Comparison of ENCODE assay signal across 1 cellular context in the genomic region with DNA sequence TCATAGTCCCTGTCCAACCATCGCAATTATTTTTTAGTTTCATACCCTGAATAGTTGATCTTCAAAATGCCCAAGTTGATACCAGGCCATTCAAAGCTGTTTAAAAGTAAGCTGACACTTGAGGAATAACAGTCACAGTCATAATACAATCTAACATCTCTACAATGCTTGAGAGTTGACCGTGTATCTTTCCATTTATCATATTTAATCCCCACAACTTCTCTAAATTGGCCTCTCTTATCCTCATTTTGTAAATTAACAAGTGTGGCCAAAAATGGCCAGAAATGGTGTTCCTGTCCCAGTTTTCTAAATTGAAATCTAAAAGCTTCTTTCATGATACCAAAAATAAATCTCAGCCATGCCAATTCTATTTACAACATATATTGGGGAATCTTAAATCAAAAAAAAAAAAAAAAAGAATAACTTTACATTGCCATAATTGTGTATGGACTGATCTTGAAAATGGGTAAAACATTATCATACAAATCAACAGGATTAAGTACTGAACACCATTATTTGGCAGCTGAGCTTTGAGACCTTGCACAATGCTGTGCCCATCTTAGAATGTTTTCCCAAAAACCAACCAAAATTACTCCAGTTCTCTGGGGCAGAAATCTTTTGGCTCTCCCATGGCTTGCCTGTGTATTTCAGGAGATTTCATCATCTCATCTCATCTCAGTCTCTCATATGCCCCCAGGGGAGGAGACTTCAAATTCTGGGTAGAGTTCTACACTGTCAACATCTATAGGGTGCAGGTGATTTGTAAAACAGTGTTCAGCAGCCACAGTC.
TF ChIP-seq lines count a peak whose summit lies in the region.

No MANE protein-coding gene starts in this region.

TF ChIP-seq in K562, 482 proteins besides CTCF, POLR2A, EP300 and RAD21 (continued from another document and continues in another):
- TF ChIP-seq E2F4 (CRISPR knock-in tag; IDR thresholded peaks at IDR 0.05; ENCODE audit: low read depth) (no peak), MTA1 (IDR thresholded peaks at IDR 0.05; ENCODE audit: borderline replicate concordance) (0 out of 2 replicates have a peak, but pooled peaks have one; percentile 8), MBD1 (CRISPR knock-in tag; IDR thresholded peaks at IDR 0.05) (0 out of 2 replicates have a peak, but pooled peaks have one; percentile 11), JUN (IDR thresholded peaks at IDR 0.05; ENCODE audit: borderline replicate concordance, low read depth, low read length) (peak; percentile 65; the same call in 1 of the 2 replicates), JUN (CRISPR knock-in tag; IDR thresholded peaks at IDR 0.05; ENCODE audit: borderline replicate concordance) (no peak), SMAD4 (CRISPR knock-in tag; conservative IDR thresholded peaks at IDR 0.05) (peak; percentile 90), RHOXF2B (CRISPR knock-in tag; conservative IDR thresholded peaks at IDR 0.05) (no peak), HDAC8 (tag; IDR thresholded peaks at IDR 0.05) (peak; percentile 66), DACH1 (IDR thresholded peaks at IDR 0.05; ENCODE audit: partially characterized antibody) (no peak), U2AF1 (optimal IDR thresholded peaks at IDR 0.05; ENCODE audit: low read depth, low read length) (no peak), MEF2D (tag; conservative IDR thresholded peaks at IDR 0.05; ENCODE audit: low read depth) (peak; percentile 75; the same call in 1 of the 2 replicates), NR2C1 (IDR thresholded peaks at IDR 0.05) (no peak), NR2C1 (tag; IDR thresholded peaks at IDR 0.05) (peak; percentile 63), BACH1 (tag; IDR thresholded peaks at IDR 0.05) (peak; percentile 66), ATF3 (IDR thresholded peaks at IDR 0.05) (peak; percentile 95), ATF3 (CRISPR knock-in tag; conservative IDR thresholded peaks at IDR 0.05) (no peak), ZNF644 (tag; IDR thresholded peaks at IDR 0.05; ENCODE audit: low read depth) (peak; percentile 88), TBL1XR1 (IDR thresholded peaks at IDR 0.05; ENCODE audit: low read length in 2 of 2) (0 out of 4 replicates have a peak, but pooled peaks of 1 of the 2 experiments have one; percentile 18), POLR2H (tag; IDR thresholded peaks at IDR 0.05; ENCODE audit: low read depth) (peak; percentile 76), MTA2 (IDR thresholded peaks at IDR 0.05; ENCODE audit: low read depth) (no peak), PTTG1 (tag; IDR thresholded peaks at IDR 0.05; ENCODE audit: low read depth) (peak; percentile 82), ZNF830 (CRISPR knock-in tag; IDR thresholded peaks at IDR 0.05) (no peak), OTX1 (CRISPR knock-in tag; IDR thresholded peaks at IDR 0.05) (peak; percentile 67; the same call in 1 of the 2 replicates), XRCC3 (IDR thresholded peaks at IDR 0.05) (no peak), NRF1 (conservative IDR thresholded peaks at IDR 0.05 in 1 of 2, IDR thresholded peaks at IDR 0.05 in 1 of 2) (no peak), SREBF1 (IDR thresholded peaks at IDR 0.05; ENCODE audit: borderline replicate concordance, low read depth, low read length) (no peak), CHD4 (IDR thresholded peaks at IDR 0.05; ENCODE audit: insufficient read depth, insufficient replicate concordance, low read depth, low read length, poor library complexity, severe bottlenecking) (no peak), FOSL1 (tag; conservative IDR thresholded peaks at IDR 0.05) (peak; percentile 49), ZKSCAN3 (CRISPR knock-in tag; IDR thresholded peaks at IDR 0.05) (no peak), ZNF586 (CRISPR knock-in tag; conservative IDR thresholded peaks at IDR 0.05) (0 out of 2 replicates have a peak, but pooled peaks have one; percentile 49), PHB (CRISPR knock-in tag; IDR thresholded peaks at IDR 0.05) (no peak), CXXC5 (CRISPR knock-in tag; IDR thresholded peaks at IDR 0.05) (peak; percentile 79), ZNF197 (CRISPR knock-in tag; IDR thresholded peaks at IDR 0.05; ENCODE audit: low read depth) (peak; percentile 78), JUND (IDR thresholded peaks at IDR 0.05; ENCODE audit: borderline replicate concordance, low read depth, low read length) (peak; percentile 86), JUND (tag; IDR thresholded peaks at IDR 0.05; ENCODE audit: borderline replicate concordance, low read depth, low read length) (no peak; the same call in 2 of the 3 replicates), ZNF785 (CRISPR knock-in tag; IDR thresholded peaks at IDR 0.05) (no peak), ZNF76 (CRISPR knock-in tag; IDR thresholded peaks at IDR 0.05; ENCODE audit: borderline replicate concordance) (0 out of 2 replicates have a peak, but pooled peaks have one; percentile 0), HIVEP1 (CRISPR knock-in tag; IDR thresholded peaks at IDR 0.05) (peak; percentile 28; the same call in 1 of the 2 replicates), SMC3 (conservative IDR thresholded peaks at IDR 0.05; ENCODE audit: insufficient read depth, low read depth, low read length) (no peak), DMBX1 (CRISPR knock-in tag; IDR thresholded peaks at IDR 0.05; ENCODE audit: borderline replicate concordance) (peak; percentile 92; the same call in 1 of the 2 replicates), MEIS2 (IDR thresholded peaks at IDR 0.05; ENCODE audit: partially characterized antibody) (peak; percentile 9), ZNF766 (CRISPR knock-in tag; conservative IDR thresholded peaks at IDR 0.05) (peak; percentile 92), ZNF445 (CRISPR knock-in tag; IDR thresholded peaks at IDR 0.05; ENCODE audit: low read depth) (no peak), MAFF (IDR thresholded peaks at IDR 0.05; ENCODE audit: low read length) (no peak), NFE2L1 (tag; IDR thresholded peaks at IDR 0.05; ENCODE audit: borderline replicate concordance, low read depth) (peak; percentile 2), ZNF232 (CRISPR knock-in tag; IDR thresholded peaks at IDR 0.05) (no peak), ZNF175 (CRISPR knock-in tag; IDR thresholded peaks at IDR 0.05; ENCODE audit: low read depth) (peak; percentile 96), PML (IDR thresholded peaks at IDR 0.05; ENCODE audit: low read length) (0 out of 2 replicates have a peak, but pooled peaks have one; percentile 42), ZSCAN32 (CRISPR knock-in tag; IDR thresholded peaks at IDR 0.05) (peak; percentile 98), ZNF764 (CRISPR knock-in tag; IDR thresholded peaks at IDR 0.05; ENCODE audit: low read depth) (no peak), NFRKB (IDR thresholded peaks at IDR 0.05; ENCODE audit: low read depth) (peak; percentile 9; the same call in 1 of the 2 replicates), ZNF395 (CRISPR knock-in tag; IDR thresholded peaks at IDR 0.05) (peak; percentile 81; the same call in 1 of the 2 replicates), NR2C2 (CRISPR knock-in tag; IDR thresholded peaks at IDR 0.05) (no peak), NR2C2 (tag; IDR thresholded peaks at IDR 0.05) (peak; percentile 64), ZNF589 (CRISPR knock-in tag; IDR thresholded peaks at IDR 0.05; ENCODE audit: low read depth) (peak; percentile 94), SUPT5H (IDR thresholded peaks at IDR 0.05) (no peak), PRMT5 (CRISPR knock-in tag; IDR thresholded peaks at IDR 0.05) (no peak), ZFP36 (IDR thresholded peaks at IDR 0.05; ENCODE audit: low read depth, low read length, partially characterized antibody) (peak; percentile 34), CTBP1 (IDR thresholded peaks at IDR 0.05; ENCODE audit: borderline replicate concordance) (peak; percentile 72), ZNF174 (CRISPR knock-in tag; IDR thresholded peaks at IDR 0.05) (no peak)
- TF ChIP-seq, protein P1, sequence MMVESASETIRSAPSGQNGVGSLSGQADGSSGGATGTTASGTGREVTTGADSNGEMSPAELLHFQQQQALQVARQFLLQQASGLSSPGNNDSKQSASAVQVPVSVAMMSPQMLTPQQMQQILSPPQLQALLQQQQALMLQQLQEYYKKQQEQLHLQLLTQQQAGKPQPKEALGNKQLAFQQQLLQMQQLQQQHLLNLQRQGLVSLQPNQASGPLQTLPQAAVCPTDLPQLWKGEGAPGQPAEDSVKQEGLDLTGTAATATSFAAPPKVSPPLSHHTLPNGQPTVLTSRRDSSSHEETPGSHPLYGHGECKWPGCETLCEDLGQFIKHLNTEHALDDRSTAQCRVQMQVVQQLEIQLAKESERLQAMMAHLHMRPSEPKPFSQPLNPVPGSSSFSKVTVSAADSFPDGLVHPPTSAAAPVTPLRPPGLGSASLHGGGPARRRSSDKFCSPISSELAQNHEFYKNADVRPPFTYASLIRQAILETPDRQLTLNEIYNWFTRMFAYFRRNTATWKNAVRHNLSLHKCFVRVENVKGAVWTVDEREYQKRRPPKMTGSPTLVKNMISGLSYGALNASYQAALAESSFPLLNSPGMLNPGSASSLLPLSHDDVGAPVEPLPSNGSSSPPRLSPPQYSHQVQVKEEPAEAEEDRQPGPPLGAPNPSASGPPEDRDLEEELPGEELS (CRISPR knock-in tag; IDR thresholded peaks at IDR 0.05; ENCODE audit: borderline replicate concordance): no peak
- TF ChIP-seq, protein P2, sequence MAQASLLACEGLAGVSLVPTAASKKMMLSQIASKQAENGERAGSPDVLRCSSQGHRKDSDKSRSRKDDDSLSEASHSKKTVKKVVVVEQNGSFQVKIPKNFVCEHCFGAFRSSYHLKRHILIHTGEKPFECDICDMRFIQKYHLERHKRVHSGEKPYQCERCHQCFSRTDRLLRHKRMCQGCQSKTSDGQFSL (CRISPR knock-in tag; IDR thresholded peaks at IDR 0.05): no peak
- TF ChIP-seq, protein P2 (tag; IDR thresholded peaks at IDR 0.05): peak in 1 of 2 experiments; percentile 57; a peak in 1 of 4 replicates
- TF ChIP-seq, protein P3, sequence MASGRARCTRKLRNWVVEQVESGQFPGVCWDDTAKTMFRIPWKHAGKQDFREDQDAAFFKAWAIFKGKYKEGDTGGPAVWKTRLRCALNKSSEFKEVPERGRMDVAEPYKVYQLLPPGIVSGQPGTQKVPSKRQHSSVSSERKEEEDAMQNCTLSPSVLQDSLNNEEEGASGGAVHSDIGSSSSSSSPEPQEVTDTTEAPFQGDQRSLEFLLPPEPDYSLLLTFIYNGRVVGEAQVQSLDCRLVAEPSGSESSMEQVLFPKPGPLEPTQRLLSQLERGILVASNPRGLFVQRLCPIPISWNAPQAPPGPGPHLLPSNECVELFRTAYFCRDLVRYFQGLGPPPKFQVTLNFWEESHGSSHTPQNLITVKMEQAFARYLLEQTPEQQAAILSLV (tag; IDR thresholded peaks at IDR 0.05): peak; percentile 86
- TF ChIP-seq, protein P4, sequence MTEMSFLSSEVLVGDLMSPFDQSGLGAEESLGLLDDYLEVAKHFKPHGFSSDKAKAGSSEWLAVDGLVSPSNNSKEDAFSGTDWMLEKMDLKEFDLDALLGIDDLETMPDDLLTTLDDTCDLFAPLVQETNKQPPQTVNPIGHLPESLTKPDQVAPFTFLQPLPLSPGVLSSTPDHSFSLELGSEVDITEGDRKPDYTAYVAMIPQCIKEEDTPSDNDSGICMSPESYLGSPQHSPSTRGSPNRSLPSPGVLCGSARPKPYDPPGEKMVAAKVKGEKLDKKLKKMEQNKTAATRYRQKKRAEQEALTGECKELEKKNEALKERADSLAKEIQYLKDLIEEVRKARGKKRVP (CRISPR knock-in tag; IDR thresholded peaks at IDR 0.05): peak; percentile 98
